1 cellular context compared by ENCODE assay signal in the genomic region with DNA sequence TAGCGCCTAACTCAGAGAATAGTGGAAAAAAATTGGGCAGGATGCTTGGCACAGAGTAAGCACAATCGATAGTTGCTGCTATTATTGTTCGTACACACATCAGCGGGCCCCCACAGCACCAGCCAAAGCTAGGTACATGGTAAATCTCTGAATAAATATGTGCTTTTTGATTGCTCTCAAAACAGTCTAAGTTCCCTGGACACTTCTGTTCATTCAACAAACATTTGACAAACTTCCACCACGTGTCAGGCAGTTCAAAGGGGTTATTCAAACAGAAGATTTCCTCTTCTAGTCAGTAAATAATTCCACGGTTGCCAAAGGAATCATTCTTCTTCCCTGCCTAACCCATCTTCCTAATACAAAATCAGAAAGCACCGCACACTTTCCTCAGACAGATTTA.
A peak's percentile ranks its signal among the peaks of the same experiment; 100 is the strongest.
TF ChIP-seq lines count a peak whose summit lies in the region.

No MANE protein-coding gene starts in this region.

TF ChIP-seq in HepG2, 621 proteins besides CTCF, POLR2A, EP300 and RAD21 (continued from another document):
- TF ChIP-seq, protein P1, sequence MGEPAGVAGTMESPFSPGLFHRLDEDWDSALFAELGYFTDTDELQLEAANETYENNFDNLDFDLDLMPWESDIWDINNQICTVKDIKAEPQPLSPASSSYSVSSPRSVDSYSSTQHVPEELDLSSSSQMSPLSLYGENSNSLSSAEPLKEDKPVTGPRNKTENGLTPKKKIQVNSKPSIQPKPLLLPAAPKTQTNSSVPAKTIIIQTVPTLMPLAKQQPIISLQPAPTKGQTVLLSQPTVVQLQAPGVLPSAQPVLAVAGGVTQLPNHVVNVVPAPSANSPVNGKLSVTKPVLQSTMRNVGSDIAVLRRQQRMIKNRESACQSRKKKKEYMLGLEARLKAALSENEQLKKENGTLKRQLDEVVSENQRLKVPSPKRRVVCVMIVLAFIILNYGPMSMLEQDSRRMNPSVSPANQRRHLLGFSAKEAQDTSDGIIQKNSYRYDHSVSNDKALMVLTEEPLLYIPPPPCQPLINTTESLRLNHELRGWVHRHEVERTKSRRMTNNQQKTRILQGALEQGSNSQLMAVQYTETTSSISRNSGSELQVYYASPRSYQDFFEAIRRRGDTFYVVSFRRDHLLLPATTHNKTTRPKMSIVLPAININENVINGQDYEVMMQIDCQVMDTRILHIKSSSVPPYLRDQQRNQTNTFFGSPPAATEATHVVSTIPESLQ (CRISPR knock-in tag; conservative IDR thresholded peaks at IDR 0.05), result no peak
- TF ChIP-seq SMYD3 (CRISPR knock-in tag; IDR thresholded peaks at IDR 0.05) (peak; percentile 80; the same call in 1 of the 2 replicates), GABPA (IDR thresholded peaks at IDR 0.05; ENCODE audit: low read depth, low read length) (no peak), GABPA (CRISPR knock-in tag; IDR thresholded peaks at IDR 0.05; ENCODE audit: low read depth) (0 out of 2 replicates have a peak, but pooled peaks have one; percentile 22), CCAR2 (optimal IDR thresholded peaks at IDR 0.05; ENCODE audit: low read depth, low read length) (no peak), NR3C1 (CRISPR knock-in tag; IDR thresholded peaks at IDR 0.05) (no peak), ZNF121 (CRISPR knock-in tag; IDR thresholded peaks at IDR 0.05) (peak; percentile 51; the same call in 1 of the 2 replicates), ZNF816 (CRISPR knock-in tag; IDR thresholded peaks at IDR 0.05; ENCODE audit: borderline replicate concordance) (no peak), HDAC6 (IDR thresholded peaks at IDR 0.05; ENCODE audit: low read depth, low read length) (no peak), ZNF331 (CRISPR knock-in tag; IDR thresholded peaks at IDR 0.05) (peak; percentile 70), ZNF790 (CRISPR knock-in tag; IDR thresholded peaks at IDR 0.05; ENCODE audit: borderline replicate concordance) (no peak)
- TF ChIP-seq, protein P2, sequence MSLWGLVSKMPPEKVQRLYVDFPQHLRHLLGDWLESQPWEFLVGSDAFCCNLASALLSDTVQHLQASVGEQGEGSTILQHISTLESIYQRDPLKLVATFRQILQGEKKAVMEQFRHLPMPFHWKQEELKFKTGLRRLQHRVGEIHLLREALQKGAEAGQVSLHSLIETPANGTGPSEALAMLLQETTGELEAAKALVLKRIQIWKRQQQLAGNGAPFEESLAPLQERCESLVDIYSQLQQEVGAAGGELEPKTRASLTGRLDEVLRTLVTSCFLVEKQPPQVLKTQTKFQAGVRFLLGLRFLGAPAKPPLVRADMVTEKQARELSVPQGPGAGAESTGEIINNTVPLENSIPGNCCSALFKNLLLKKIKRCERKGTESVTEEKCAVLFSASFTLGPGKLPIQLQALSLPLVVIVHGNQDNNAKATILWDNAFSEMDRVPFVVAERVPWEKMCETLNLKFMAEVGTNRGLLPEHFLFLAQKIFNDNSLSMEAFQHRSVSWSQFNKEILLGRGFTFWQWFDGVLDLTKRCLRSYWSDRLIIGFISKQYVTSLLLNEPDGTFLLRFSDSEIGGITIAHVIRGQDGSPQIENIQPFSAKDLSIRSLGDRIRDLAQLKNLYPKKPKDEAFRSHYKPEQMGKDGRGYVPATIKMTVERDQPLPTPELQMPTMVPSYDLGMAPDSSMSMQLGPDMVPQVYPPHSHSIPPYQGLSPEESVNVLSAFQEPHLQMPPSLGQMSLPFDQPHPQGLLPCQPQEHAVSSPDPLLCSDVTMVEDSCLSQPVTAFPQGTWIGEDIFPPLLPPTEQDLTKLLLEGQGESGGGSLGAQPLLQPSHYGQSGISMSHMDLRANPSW (CRISPR knock-in tag; IDR thresholded peaks at IDR 0.05; ENCODE audit: borderline replicate concordance), result 0 out of 2 replicates have a peak, but pooled peaks have one; percentile 60
- TF ChIP-seq, protein P3, sequence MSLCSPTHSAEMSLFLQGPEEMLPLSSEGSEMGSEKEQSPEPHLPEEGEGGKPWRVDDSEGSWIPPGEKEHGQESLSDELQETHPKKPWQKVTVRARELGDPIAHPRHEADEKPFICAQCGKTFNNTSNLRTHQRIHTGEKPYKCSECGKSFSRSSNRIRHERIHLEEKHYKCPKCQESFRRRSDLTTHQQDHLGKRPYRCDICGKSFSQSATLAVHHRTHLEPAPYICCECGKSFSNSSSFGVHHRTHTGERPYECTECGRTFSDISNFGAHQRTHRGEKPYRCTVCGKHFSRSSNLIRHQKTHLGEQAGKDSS (CRISPR knock-in tag; IDR thresholded peaks at IDR 0.05; ENCODE audit: borderline replicate concordance, low read depth), result no peak
- TF ChIP-seq, protein P4, sequence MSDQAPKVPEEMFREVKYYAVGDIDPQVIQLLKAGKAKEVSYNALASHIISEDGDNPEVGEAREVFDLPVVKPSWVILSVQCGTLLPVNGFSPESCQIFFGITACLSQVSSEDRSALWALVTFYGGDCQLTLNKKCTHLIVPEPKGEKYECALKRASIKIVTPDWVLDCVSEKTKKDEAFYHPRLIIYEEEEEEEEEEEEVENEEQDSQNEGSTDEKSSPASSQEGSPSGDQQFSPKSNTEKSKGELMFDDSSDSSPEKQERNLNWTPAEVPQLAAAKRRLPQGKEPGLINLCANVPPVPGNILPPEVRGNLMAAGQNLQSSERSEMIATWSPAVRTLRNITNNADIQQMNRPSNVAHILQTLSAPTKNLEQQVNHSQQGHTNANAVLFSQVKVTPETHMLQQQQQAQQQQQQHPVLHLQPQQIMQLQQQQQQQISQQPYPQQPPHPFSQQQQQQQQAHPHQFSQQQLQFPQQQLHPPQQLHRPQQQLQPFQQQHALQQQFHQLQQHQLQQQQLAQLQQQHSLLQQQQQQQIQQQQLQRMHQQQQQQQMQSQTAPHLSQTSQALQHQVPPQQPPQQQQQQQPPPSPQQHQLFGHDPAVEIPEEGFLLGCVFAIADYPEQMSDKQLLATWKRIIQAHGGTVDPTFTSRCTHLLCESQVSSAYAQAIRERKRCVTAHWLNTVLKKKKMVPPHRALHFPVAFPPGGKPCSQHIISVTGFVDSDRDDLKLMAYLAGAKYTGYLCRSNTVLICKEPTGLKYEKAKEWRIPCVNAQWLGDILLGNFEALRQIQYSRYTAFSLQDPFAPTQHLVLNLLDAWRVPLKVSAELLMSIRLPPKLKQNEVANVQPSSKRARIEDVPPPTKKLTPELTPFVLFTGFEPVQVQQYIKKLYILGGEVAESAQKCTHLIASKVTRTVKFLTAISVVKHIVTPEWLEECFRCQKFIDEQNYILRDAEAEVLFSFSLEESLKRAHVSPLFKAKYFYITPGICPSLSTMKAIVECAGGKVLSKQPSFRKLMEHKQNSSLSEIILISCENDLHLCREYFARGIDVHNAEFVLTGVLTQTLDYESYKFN (CRISPR knock-in tag; conservative IDR thresholded peaks at IDR 0.05), result peak; percentile 84
- TF ChIP-seq, protein P5, sequence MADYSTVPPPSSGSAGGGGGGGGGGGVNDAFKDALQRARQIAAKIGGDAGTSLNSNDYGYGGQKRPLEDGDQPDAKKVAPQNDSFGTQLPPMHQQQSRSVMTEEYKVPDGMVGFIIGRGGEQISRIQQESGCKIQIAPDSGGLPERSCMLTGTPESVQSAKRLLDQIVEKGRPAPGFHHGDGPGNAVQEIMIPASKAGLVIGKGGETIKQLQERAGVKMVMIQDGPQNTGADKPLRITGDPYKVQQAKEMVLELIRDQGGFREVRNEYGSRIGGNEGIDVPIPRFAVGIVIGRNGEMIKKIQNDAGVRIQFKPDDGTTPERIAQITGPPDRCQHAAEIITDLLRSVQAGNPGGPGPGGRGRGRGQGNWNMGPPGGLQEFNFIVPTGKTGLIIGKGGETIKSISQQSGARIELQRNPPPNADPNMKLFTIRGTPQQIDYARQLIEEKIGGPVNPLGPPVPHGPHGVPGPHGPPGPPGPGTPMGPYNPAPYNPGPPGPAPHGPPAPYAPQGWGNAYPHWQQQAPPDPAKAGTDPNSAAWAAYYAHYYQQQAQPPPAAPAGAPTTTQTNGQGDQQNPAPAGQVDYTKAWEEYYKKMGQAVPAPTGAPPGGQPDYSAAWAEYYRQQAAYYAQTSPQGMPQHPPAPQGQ (CRISPR knock-in tag; IDR thresholded peaks at IDR 0.05; ENCODE audit: borderline replicate concordance), result no peak
TF ChIP-seq in HepG2: peak in this region for 139.
